ENCODE assay signal across 8 cellular contexts in the genomic region with DNA sequence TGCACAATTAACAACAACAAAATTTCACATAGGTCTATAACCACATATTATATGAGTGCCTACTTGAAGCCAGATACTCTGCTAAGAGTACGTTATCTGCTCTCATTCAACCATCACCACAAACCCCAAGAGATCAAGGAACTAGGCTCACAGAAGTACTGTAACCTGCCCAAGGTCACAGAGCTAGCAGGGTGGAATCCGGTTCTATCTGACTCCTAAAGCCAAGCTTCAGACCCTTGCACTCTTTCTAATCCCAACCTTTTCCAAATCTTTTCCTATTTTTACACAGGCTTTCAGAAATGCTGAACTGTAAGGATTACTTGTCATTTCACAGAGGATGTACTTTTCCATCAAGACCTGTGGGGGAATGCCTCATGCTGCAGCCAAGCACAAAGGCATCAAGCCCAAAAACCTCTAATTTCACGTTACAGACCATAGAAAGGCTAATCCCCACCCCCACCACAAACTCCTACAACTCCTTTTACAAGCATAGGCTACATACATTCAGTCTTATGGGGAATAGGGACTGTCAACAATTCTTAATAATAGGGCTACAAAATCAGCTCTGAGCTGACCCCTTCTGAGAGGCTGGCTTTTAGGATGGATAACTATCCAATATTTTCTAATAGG. TPM values are rescaled to one million over a fixed set of nuclear protein-coding genes. Genes with fewer than 3 reads are reported as not detected.
A peak's percentile ranks its signal among the peaks of the same experiment; 100 is the strongest.
DNase-seq lines count a peak whose midpoint lies in the region; ATAC-seq and TF ChIP-seq lines count a peak whose summit lies in the region.

No MANE protein-coding gene starts in this region.

- H3K23me2 ChIP-seq in H9 (ENCODE audit: insufficient read length, low read depth, low read length, poor library complexity, severe bottlenecking): peaks cover 16% of the 10 kb centered on the region

- no peak for ATAC-seq in right cardiac atrium
- ATAC-seq in stimulated activated naive CD8-positive, alpha-beta T cell treated with anti-CD3 and anti-CD28 coated beads, Interleukin-15, amount 100 ng/mL, for 72 hours: peak; percentile 36
- no peak for ATAC-seq in HG02973 (IDR thresholded peaks at IDR 0.05; ENCODE audit: unreplicated experiment)

- peaks cover 13% of the 10 kb centered on the region; the same call in 1 of the 2 replicates for H3K79me2 ChIP-seq in H9 (ENCODE audit: insufficient read depth, low read length)

- no peak overlapping the region for H2AK5ac ChIP-seq in H9 (ENCODE audit: insufficient read length, low read length)

- intact Hi-C loops in right cardiac atrium (cut with DNase I): no loop called here

- H2BK12ac ChIP-seq in H9 (ENCODE audit: insufficient read length, low read depth, low read length): no peak overlapping the region

- no peak overlapping the region for H3K23ac ChIP-seq in H9 (ENCODE audit: insufficient read length, low read depth, low read length)

- H3K27me3 ChIP-seq in H9 (ENCODE audit: insufficient read depth, low read length) (no peaks in the 10 kb centered on the region), right cardiac atrium (ENCODE audit: control insufficient read depth, insufficient read depth) (no peaks in the 10 kb centered on the region)

- H3K9me3 Mint-ChIP-seq in H9: no peaks in the 10 kb centered on the region
- H3K9me3 Mint-ChIP-seq in stimulated activated naive CD8-positive, alpha-beta T cell treated with anti-CD3 and anti-CD28 coated beads, Interleukin-15, amount 100 ng/mL, for 72 hours: no peaks in the 10 kb centered on the region

- H3K27me3 Mint-ChIP-seq in H9 (ENCODE audit: low read depth): no peaks in the 10 kb centered on the region
- no peaks in the 10 kb centered on the region for H3K27me3 Mint-ChIP-seq in stimulated activated naive CD8-positive, alpha-beta T cell treated with anti-CD3 and anti-CD28 coated beads, Interleukin-15, amount 100 ng/mL, for 72 hours

- no peak overlapping the region for H3K56ac ChIP-seq in H9 (ENCODE audit: insufficient read length, low read depth, low read length)

- H2BK5ac ChIP-seq in H9 (ENCODE audit: insufficient read length, low read length): no peak overlapping the region

- H3K4me1 ChIP-seq in H9 (ENCODE audit: insufficient read depth, low read length) (peaks cover 3% of the 10 kb centered on the region; the same call in 1 of the 2 replicates), right cardiac atrium (ENCODE audit: control insufficient read depth, insufficient read depth, low read length) (no peaks in the 10 kb centered on the region)

- no peaks in the 10 kb centered on the region for H3K9me3 ChIP-seq in H9 (ENCODE audit: control insufficient read depth, low read depth, low read length)
- H3K9me3 ChIP-seq in right cardiac atrium (ENCODE audit: control insufficient read depth, low read length): no peaks in the 10 kb centered on the region

- TF ChIP-seq CTCF in AG04449 (IDR thresholded peaks at IDR 0.05; ENCODE audit: insufficient read depth, low read length, missing control alignments) (no peak), H9 (conservative IDR thresholded peaks at IDR 0.05) (no peak), VCaP (conservative IDR thresholded peaks at IDR 0.05) (no peak)

- H3K27ac Mint-ChIP-seq in H9: peak overlapping the region in 2 of 3 experiments; percentile 17 to 97; a peak in 1 of 7 replicates
- H3K27ac Mint-ChIP-seq in stimulated activated naive CD8-positive, alpha-beta T cell treated with anti-CD3 and anti-CD28 coated beads, Interleukin-15, amount 100 ng/mL, for 72 hours: peak overlapping the region; percentile 93 to 99

- 0 out of 7 replicates have a peak, but pooled peaks cover 0 to 2% (median 2%) of the 10 kb centered on the region in 3 experiments for H3K36me3 Mint-ChIP-seq in H9 (ENCODE audit: insufficient read depth in 1 of 3, low read depth in 3 of 3)

- no peak overlapping the region for H4K5ac ChIP-seq in H9 (ENCODE audit: insufficient read length, low read depth, low read length)

- H3K4me2 ChIP-seq in H9 (ENCODE audit: insufficient read depth, insufficient read length, low read length): peak overlapping the region; percentile 90

- H4K91ac ChIP-seq in H9 (ENCODE audit: insufficient read length, low read depth, low read length): no peak overlapping the region

- no CpG with 5 or more reads among the region's 3 CpGs for WGBS in H9 (ENCODE audit: extremely low coverage, insufficient read length, low lambda C conversion rate)
- WGBS in right cardiac atrium: 12% methylated on average over 3 of the region's 3 CpGs

- H3K79me1 ChIP-seq in H9 (ENCODE audit: insufficient read depth, low read depth, low read length, poor library complexity, severe bottlenecking): no peaks in the 10 kb centered on the region

- no peak overlapping the region for H2BK15ac ChIP-seq in H9 (ENCODE audit: low read depth, low read length)

- H3K4me3 Mint-ChIP-seq in H9: peak overlapping the region; percentile 92 to 99
- H3K4me3 Mint-ChIP-seq in stimulated activated naive CD8-positive, alpha-beta T cell treated with anti-CD3 and anti-CD28 coated beads, Interleukin-15, amount 100 ng/mL, for 72 hours: peak overlapping the region; percentile 93 to 99

- no peaks in the 10 kb centered on the region for H4K20me1 ChIP-seq in H9 (ENCODE audit: control insufficient read depth, insufficient read depth, insufficient read length)

- H3K18ac ChIP-seq in H9 (ENCODE audit: insufficient read length, low read depth, low read length): no peak overlapping the region

- H2BK20ac ChIP-seq in H9 (ENCODE audit: low read depth, low read length, poor library complexity, severe bottlenecking): no peak overlapping the region

- no peak overlapping the region for H3K4ac ChIP-seq in H9 (ENCODE audit: low read depth, low read length)

- POLR2A ChIA-PET in AG04449 (lab: Yijun Ruan, JAX): no interaction called here

- peak overlapping the region; percentile 38 for H3K9ac ChIP-seq in H9 (ENCODE audit: extremely low read depth, insufficient read length, low read length)

- H3K14ac ChIP-seq in H9 (ENCODE audit: insufficient read depth, low read length): no peak overlapping the region

- no peak for DNase-seq in AG04449 (ENCODE audit: low read depth, low spot score)
- no peak for DNase-seq in H9
- DNase-seq in right cardiac atrium: no peak
- DNase-seq in stimulated activated naive CD8-positive, alpha-beta T cell treated with anti-CD3 and anti-CD28 coated beads, Interleukin-15, amount 100 ng/mL, for 72 hours: peak; percentile 12 to 27
- no peak for DNase-seq in dedifferentiated amniotic fluid mesenchymal stem cell (ENCODE audit: extremely low spot score)
- DNase-seq in AG08396 (ENCODE audit: low spot score): no peak

- H3K4me3 ChIP-seq in AG04449 (ENCODE audit: low read depth, low read length) (peak overlapping the region; percentile 86), right cardiac atrium (ENCODE audit: low read length) (peak overlapping the region; percentile 82)

- CTCF ChIA-PET in AG04449 (lab: Yijun Ruan, JAX): interaction anchor here (0.9 to 7.3 kb wide), 8 partner anchors 9 to 917 kb away, joined by 3 to 74 read pairs (median 4); no protein-coding TSS in a partner anchor

- no peak overlapping the region for H2BK120ac ChIP-seq in H9 (ENCODE audit: low read depth, low read length, poor library complexity, severe bottlenecking)

- H3K4me1 Mint-ChIP-seq in H9: peaks cover 21 to 24% of the 10 kb centered on the region in 2 experiments
- peaks cover 68% of the 10 kb centered on the region for H3K4me1 Mint-ChIP-seq in stimulated activated naive CD8-positive, alpha-beta T cell treated with anti-CD3 and anti-CD28 coated beads, Interleukin-15, amount 100 ng/mL, for 72 hours

- no peak overlapping the region for H2AFZ ChIP-seq in H9 (ENCODE audit: low read length)

- H3T11ph ChIP-seq in H9 (ENCODE audit: low read length): no peak overlapping the region

- no peak overlapping the region for H4K8ac ChIP-seq in H9 (replicated peaks; ENCODE audit: insufficient read length, low read depth, low read length)

- H3K27ac ChIP-seq in H9 (ENCODE audit: insufficient read length, low read depth, low read length): no peak overlapping the region
- peak overlapping the region; percentile 83 for H3K27ac ChIP-seq in VCaP
- no peak overlapping the region for H3K27ac ChIP-seq in right cardiac atrium (ENCODE audit: low read length)

RNA-seq across cellular contexts. Expression of a gene that starts 0.9 kb away (rescaled TPM):
- total RNA-seq in H9 (2021) (56.2 and 56.7 TPM in 2 replicates), right cardiac atrium (100 to 1,000 TPM in 1 of 4 donors, 10 to 100 TPM in 3; 83.2 to 100 (median 84.9) TPM)
- polyA plus RNA-seq in right cardiac atrium: 69.1 TPM

RNA-seq across cellular contexts. Expression of a gene that starts 2.2 kb away (rescaled TPM):
- total RNA-seq in H9 (2021) (18.6 and 22.2 TPM in 2 replicates), right cardiac atrium (1 to 10 TPM in 2 of 4 donors, under 1 TPM in 2; 0.42 to 2.0 (median 1.2) TPM)
- 0.20 TPM for polyA plus RNA-seq in right cardiac atrium

Comparison
In these comparisons a context has a peak if more than half of its experiments do, and no peak if none do; other contexts are left out.
1. DNase-seq: peak in stimulated activated naive CD8-positive, alpha-beta T cell treated with anti-CD3 and anti-CD28 coated beads, Interleukin-15, amount 100 ng/mL, for 72 hours (2 of 2); none in AG04449 (single experiment), H9 (single experiment), right cardiac atrium (0 of 3), dedifferentiated amniotic fluid mesenchymal stem cell (single experiment) and AG08396 (single experiment).